In genomic region chr14:104136472-104137296, GRCh38 we compare ENCODE assay signal across 10 cellular contexts. TPM values are rescaled to one million over a fixed set of nuclear protein-coding genes. Genes with fewer than 3 reads are reported as not detected.
A peak's percentile ranks its signal among the peaks of the same experiment; 100 is the strongest.
DNase-seq lines count a peak whose midpoint lies in the region; ATAC-seq and TF ChIP-seq lines count a peak whose summit lies in the region.
"Had no signal": no experiment of that assay in that cellular context is flagged by ENCODE, and none has a peak within 500 bp of the region (broad histone marks: within the 10 kb centered on the region; RNA-seq: fewer than 3 reads in every experiment).

No MANE protein-coding gene starts in this region.

- H3K4ac ChIP-seq in mesendoderm (ENCODE audit: low read depth, low read length), result no peak overlapping the region

- no peaks in the 10 kb centered on the region for H3K9me3 Mint-ChIP-seq in activated naive CD4-positive, alpha-beta T cell treated with anti-CD3 and anti-CD28 coated beads, Interleukin-2, amount 10 ng/mL, durations not matched to agents 7 days and 5 days

- CTCF ChIA-PET in activated naive CD4-positive, alpha-beta T cell treated with anti-CD3 and anti-CD28 coated beads, Interleukin-2, amount 10 ng/mL, durations not matched to agents 7 days and 5 days (lab: Charles Lee), result interaction anchor here (1.3 kb wide), 1 partner anchor 15 kb away, joined by 4 read pairs; no protein-coding TSS in a partner anchor

- H3K4me1 ChIP-seq in adipocyte (ENCODE audit: control insufficient read depth, insufficient read depth, low read length) (no peaks in the 10 kb centered on the region), mesendoderm (ENCODE audit: control insufficient read depth, low read depth, low read length) (peaks cover 3% of the 10 kb centered on the region), upper lobe of left lung (peaks cover 34 to 53% (median 44%) of the 10 kb centered on the region in 4 donors)

- no peak overlapping the region for H2BK15ac ChIP-seq in mesendoderm (replicated peaks; ENCODE audit: low read depth)

- no peak overlapping the region for H2BK5ac ChIP-seq in mesendoderm (ENCODE audit: low read length)

- H3K27ac ChIP-seq in mesendoderm (ENCODE audit: low read depth, low read length) (no peak overlapping the region), upper lobe of left lung (no peak overlapping the region)

- no peak for ATAC-seq in upper lobe of left lung (ENCODE audit: low FRiP score in 2 of 2)
- ATAC-seq in GM19467 (IDR thresholded peaks at IDR 0.05; ENCODE audit: unreplicated experiment), result no peak
- no peak for ATAC-seq in GM21528 (IDR thresholded peaks at IDR 0.05; ENCODE audit: low FRiP score, unreplicated experiment)

- H4K8ac ChIP-seq in mesendoderm (ENCODE audit: low read depth, low read length), result no peak overlapping the region

- peak; percentile 25 for DNase-seq in activated naive CD4-positive, alpha-beta T cell treated with anti-CD3 and anti-CD28 coated beads, Interleukin-2, amount 10 ng/mL, durations not matched to agents 7 days and 5 days
- DNase-seq in activated naive CD4-positive, alpha-beta T cell (lab: John Stamatoyannopoulos, UW), result no peak
- DNase-seq in adipocyte (ENCODE audit: low read depth) (peak; percentile 11), mesendoderm (no peak), upper lobe of left lung (peak in 1 of 2 donors; percentile 81), H4 (ENCODE audit: low spot score) (no peak)
- DNase-seq: DND-41 had no signal

- no peak overlapping the region for H3K23ac ChIP-seq in mesendoderm (ENCODE audit: low read length)

- H3K36me3 ChIP-seq in adipocyte (ENCODE audit: control insufficient read depth, insufficient read depth, low read length, severe bottlenecking) (no peaks in the 10 kb centered on the region), mesendoderm (ENCODE audit: control insufficient read depth, insufficient read depth, low read length) (no peaks in the 10 kb centered on the region), upper lobe of left lung (no peaks in the 10 kb centered on the region)
- H3K36me3 ChIP-seq: adrenal gland had no signal

- no peak for TF ChIP-seq CTCF in upper lobe of left lung (IDR thresholded peaks at IDR 0.05)

- TF ChIP-seq EP300 in upper lobe of left lung (IDR thresholded peaks at IDR 0.05), result no peak

- no peak overlapping the region for H3K9ac ChIP-seq in adipocyte (ENCODE audit: low read length)
- H3K9ac ChIP-seq in mesendoderm (ENCODE audit: low read length), result peak overlapping the region; percentile 27

- peak overlapping the region; percentile 57 for H3K4me2 ChIP-seq in mesendoderm (ENCODE audit: low read length)

- peaks cover 39% of the 10 kb centered on the region for H3K27me3 ChIP-seq in adipocyte (replicated peaks; ENCODE audit: control insufficient read depth, insufficient read depth, low read length)
- peaks cover 17% of the 10 kb centered on the region for H3K27me3 ChIP-seq in mesendoderm (ENCODE audit: insufficient read depth, low read length, poor library complexity)
- peaks cover 0 to 47% (median 23%) of the 10 kb centered on the region in 4 donors for H3K27me3 ChIP-seq in upper lobe of left lung

- H3K27ac Mint-ChIP-seq in activated naive CD4-positive, alpha-beta T cell treated with anti-CD3 and anti-CD28 coated beads, Interleukin-2, amount 10 ng/mL, durations not matched to agents 7 days and 5 days, result no peak overlapping the region

- H4K5ac ChIP-seq in mesendoderm (ENCODE audit: low read length), result no peak overlapping the region

- peaks cover 14% of the 10 kb centered on the region for H3K79me2 ChIP-seq in mesendoderm (ENCODE audit: control insufficient read depth, insufficient read depth, low read length)

- H3K36me3 Mint-ChIP-seq in activated naive CD4-positive, alpha-beta T cell treated with anti-CD3 and anti-CD28 coated beads, Interleukin-2, amount 10 ng/mL, durations not matched to agents 7 days and 5 days, result no peaks in the 10 kb centered on the region

- H3K18ac ChIP-seq in mesendoderm (ENCODE audit: low read length), result no peak overlapping the region

- peaks cover 4% of the 10 kb centered on the region for H3K79me1 ChIP-seq in mesendoderm (ENCODE audit: low read length)

- H3K4me3 Mint-ChIP-seq in activated naive CD4-positive, alpha-beta T cell treated with anti-CD3 and anti-CD28 coated beads, Interleukin-2, amount 10 ng/mL, durations not matched to agents 7 days and 5 days, result peak overlapping the region; percentile 23

- no peak for TF ChIP-seq POLR2A in upper lobe of left lung (IDR thresholded peaks at IDR 0.05)

- H3K56ac ChIP-seq in mesendoderm (ENCODE audit: low read length), result peak overlapping the region; percentile 56

- WGBS in mesendoderm (ENCODE audit: extremely low coverage, insufficient coverage, low lambda C conversion rate), result no CpG with 5 or more reads among the region's 77 CpGs
- 3 to 8% methylated on average over 20 to 51 of the region's 77 CpGs for WGBS in upper lobe of left lung, 2 donors

- H3K4me3 ChIP-seq in adipocyte (ENCODE audit: low read length) (no peak overlapping the region), mesendoderm (ENCODE audit: low read length) (no peak overlapping the region), upper lobe of left lung (peak overlapping the region in 3 of 4 donors; percentile 8 to 71 (median 18))

- H2BK120ac ChIP-seq in mesendoderm (ENCODE audit: low read depth, low read length), result no peak overlapping the region

- no peak overlapping the region for H2AK5ac ChIP-seq in mesendoderm (ENCODE audit: low read length)

- no peaks in the 10 kb centered on the region for H3K9me3 ChIP-seq in adipocyte (ENCODE audit: control insufficient read depth, low read length)
- no peaks in the 10 kb centered on the region for H3K9me3 ChIP-seq in upper lobe of left lung
- H3K9me3 ChIP-seq: adrenal gland had no signal

- peaks cover 91% of the 10 kb centered on the region for H3K27me3 Mint-ChIP-seq in activated naive CD4-positive, alpha-beta T cell treated with anti-CD3 and anti-CD28 coated beads, Interleukin-2, amount 10 ng/mL, durations not matched to agents 7 days and 5 days

- H3K4me1 Mint-ChIP-seq in activated naive CD4-positive, alpha-beta T cell treated with anti-CD3 and anti-CD28 coated beads, Interleukin-2, amount 10 ng/mL, durations not matched to agents 7 days and 5 days, result peaks cover 12% of the 10 kb centered on the region

RNA-seq across cellular contexts. Expression of gene KIF26A, which starts 1.7 kb away (rescaled TPM):
- 6.3 TPM for polyA plus RNA-seq in mesendoderm (2013, experiment 1 of 2)
- 6.3 TPM for polyA plus RNA-seq in mesendoderm (2013, experiment 2 of 2)
- total RNA-seq in upper lobe of left lung, result 1 to 10 TPM; 1.8 to 7.3 (median 3.5) TPM
- total RNA-seq in H4 (2014; rRNA removed; shearing (Covaris generic)), result 0.77 and 1.6 TPM in 2 replicates

RNA-seq across cellular contexts. Expression of gene ASPG, which starts 51.2 kb away (rescaled TPM):
- 0.01 TPM for polyA plus RNA-seq in mesendoderm (2013, experiment 1 of 2)
- 0.08 TPM for polyA plus RNA-seq in mesendoderm (2013, experiment 2 of 2)
- 10 to 100 TPM in 3 of 6 donors, 1 to 10 TPM in 2, not detected in 1; 5.2 to 14.7 (median 12.5) TPM for total RNA-seq in upper lobe of left lung
- total RNA-seq in H4 (2014; rRNA removed; shearing (Covaris generic)), result not detected in 2 replicates

Comparison
In these comparisons a context has a peak if more than half of its experiments do, and no peak if none do; other contexts are left out.
1. DNase-seq: peak in activated naive CD4-positive, alpha-beta T cell treated with anti-CD3 and anti-CD28 coated beads, Interleukin-2, amount 10 ng/mL, durations not matched to agents 7 days and 5 days (single experiment) and adipocyte (single experiment); none in activated naive CD4-positive, alpha-beta T cell (0 of 4), mesendoderm (single experiment) and H4 (single experiment).
2. H3K4me3 ChIP-seq: peak in upper lobe of left lung (3 of 4); none in adipocyte (single experiment) and mesendoderm (single experiment).